Comparison of ENCODE assay signal across 1 cellular context in the genomic region with DNA sequence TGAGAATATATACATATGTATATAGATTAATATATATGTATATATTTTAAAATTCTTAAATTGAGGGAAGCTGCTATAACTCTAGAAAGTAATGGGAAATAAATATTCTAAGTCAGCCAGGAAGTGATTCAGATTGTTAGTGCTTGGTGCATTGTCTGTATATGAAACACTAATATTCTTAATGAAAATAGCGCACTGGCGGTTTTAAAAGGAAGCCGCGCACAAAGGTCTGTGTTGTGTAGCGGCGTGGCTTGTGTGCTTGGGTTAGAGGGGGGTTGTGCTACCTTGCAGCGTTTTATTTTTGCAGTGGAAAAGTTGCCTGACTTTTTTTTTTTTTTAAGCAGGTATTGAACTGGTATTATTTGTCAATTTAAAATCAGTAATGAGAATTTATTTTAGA.
TF ChIP-seq lines count a peak whose summit lies in the region.

No MANE protein-coding gene starts in this region.

TF ChIP-seq in endothelial cell of umbilical vein, 7 proteins besides CTCF, POLR2A, EP300 and RAD21:
- TF ChIP-seq MYC (IDR thresholded peaks at IDR 0.05; ENCODE audit: low read depth, low read length) (no peak), FOS (IDR thresholded peaks at IDR 0.05; ENCODE audit: borderline replicate concordance, insufficient read depth, low read length) (no peak), EZH2 (IDR thresholded peaks at IDR 0.05; ENCODE audit: borderline replicate concordance, low read depth, low read length, severe bottlenecking) (no peak), JUN (IDR thresholded peaks at IDR 0.05; ENCODE audit: borderline replicate concordance, insufficient read depth, insufficient read length, low read depth) (no peak), POLR2AphosphoS5 (IDR thresholded peaks at IDR 0.05; ENCODE audit: insufficient read depth, low read depth, low read length) (no peak), GATA2 (IDR thresholded peaks at IDR 0.05; ENCODE audit: insufficient read depth, insufficient read length, low read depth, low read length) (no peak)
- TF ChIP-seq, protein P1, sequence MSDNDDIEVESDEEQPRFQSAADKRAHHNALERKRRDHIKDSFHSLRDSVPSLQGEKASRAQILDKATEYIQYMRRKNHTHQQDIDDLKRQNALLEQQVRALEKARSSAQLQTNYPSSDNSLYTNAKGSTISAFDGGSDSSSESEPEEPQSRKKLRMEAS (IDR thresholded peaks at IDR 0.05; ENCODE audit: insufficient read depth, insufficient read length), result no peak
